10 cellular contexts compared by ENCODE assay signal in genomic region chr14:91755560-91755959, GRCh38. TPM values are rescaled to one million over a fixed set of nuclear protein-coding genes. Genes with fewer than 3 reads are reported as not detected.
DNase-seq lines count a peak whose midpoint lies in the region; ATAC-seq and TF ChIP-seq lines count a peak whose summit lies in the region.
"Had no signal": no experiment of that assay in that cellular context is flagged by ENCODE, and none has a peak within 500 bp of the region (broad histone marks: within the 10 kb centered on the region; RNA-seq: fewer than 3 reads in every experiment).

No MANE protein-coding gene starts in this region.

- H3K9me2 ChIP-seq in HCT116 (ENCODE audit: insufficient read depth), result no peaks in the 10 kb centered on the region

- H3K4me2 ChIP-seq in HCT116 (ENCODE audit: low read length), result peak overlapping the region; percentile 24

- ATAC-seq in HCT116 (peak; percentile 38; the same call in 1 of the 2 replicates), HG02884 (IDR thresholded peaks at IDR 0.05; ENCODE audit: unreplicated experiment) (no peak), GM18520 (IDR thresholded peaks at IDR 0.05; ENCODE audit: unreplicated experiment) (no peak), GM21423 (IDR thresholded peaks at IDR 0.05; ENCODE audit: unreplicated experiment) (no peak)

- H3K4me3 ChIP-seq in HCT116 (replicated peaks in 1 of 2; ENCODE audit: low read depth in 1 of 2, low read length in 2 of 2) (no peak overlapping the region), adipocyte (ENCODE audit: low read length) (no peak overlapping the region), fibroblast of villous mesenchyme (ENCODE audit: low read depth, low read length) (no peak overlapping the region)

- no peaks in the 10 kb centered on the region for H3K9me3 ChIP-seq in HCT116 (ENCODE audit: control insufficient read depth in 1 of 2, insufficient read depth in 1 of 2, low read depth in 1 of 2, low read length in 2 of 2)
- H3K9me3 ChIP-seq in adipocyte (ENCODE audit: control insufficient read depth, low read length), result no peaks in the 10 kb centered on the region

- no peak overlapping the region for H3K9ac ChIP-seq in HCT116 (ENCODE audit: low read length)
- no peak overlapping the region for H3K9ac ChIP-seq in adipocyte (ENCODE audit: low read length)

- no TSS peak for BruUV-seq in HCT116 (replicated peaks; lab: Mats Ljungman, UMichigan)

- no peaks in the 10 kb centered on the region for H3K79me2 ChIP-seq in HCT116 (ENCODE audit: insufficient read depth, low read length)

- no peak for TF ChIP-seq POLR2A in HCT116 (IDR thresholded peaks at IDR 0.05; ENCODE audit: borderline replicate concordance, extremely low read depth, insufficient read depth, insufficient read length)

- CTCF ChIA-PET in HCT116 (lab: Charles Lee), result no interaction called here

- POLR2A ChIA-PET in HCT116 (lab: Charles Lee), result interaction anchor here (0.5 kb wide), 1 partner anchor 98 kb away, joined by 3 read pairs; no protein-coding TSS in a partner anchor

- RAD21 ChIA-PET in HCT116 (lab: Charles Lee; ENCODE audit: low non-redundant PET in 1 of 2, low total read pairs in 2 of 2, uncharacterized antibody in 2 of 2, unreplicated experiment in 2 of 2), result no interaction called here

- TF ChIP-seq CTCF in HCT116 (IDR thresholded peaks at IDR 0.05 in 2 of 3, conservative IDR thresholded peaks at IDR 0.05 in 1 of 3; ENCODE audit: borderline replicate concordance in 1 of 3, insufficient read depth in 1 of 3, low read depth in 2 of 3, low read length in 2 of 3) (no peak), fibroblast of villous mesenchyme (IDR thresholded peaks at IDR 0.05; ENCODE audit: insufficient read depth, low read depth, low read length) (no peak)

- H2AFZ ChIP-seq in HCT116 (ENCODE audit: low read depth, low read length, poor library complexity, severe bottlenecking), result no peak overlapping the region

- H3K4me1 ChIP-seq in HCT116 (ENCODE audit: control insufficient read depth in 1 of 2, insufficient read depth in 2 of 2, low read length in 2 of 2) (peaks cover 0 to 30% of the 10 kb centered on the region in 2 experiments; a peak in 3 of 4 replicates), adipocyte (ENCODE audit: control insufficient read depth, insufficient read depth, low read length) (peaks cover 18% of the 10 kb centered on the region)

- H3K27me3 ChIP-seq in HCT116 (ENCODE audit: insufficient read depth, low read length) (no peaks in the 10 kb centered on the region), adipocyte (replicated peaks; ENCODE audit: control insufficient read depth, insufficient read depth, low read length) (no peaks in the 10 kb centered on the region)

- no peak overlapping the region for H3K27ac ChIP-seq in HCT116 (ENCODE audit: low read depth, low read length)

- no peaks in the 10 kb centered on the region for H3K36me3 ChIP-seq in HCT116 (ENCODE audit: control insufficient read depth in 1 of 2, insufficient read depth in 2 of 2, low read length in 2 of 2)
- no peaks in the 10 kb centered on the region for H3K36me3 ChIP-seq in adipocyte (ENCODE audit: control insufficient read depth, insufficient read depth, low read length, severe bottlenecking)

- DNase-seq in HCT116 (ENCODE audit: low read depth, low spot score) (peak; percentile 2), adipocyte (ENCODE audit: low read depth) (peak; percentile 24), fibroblast of villous mesenchyme (ENCODE audit: low read depth) (peak; percentile 35), renal cortical epithelial cell (ENCODE audit: low read depth) (peak; percentile 93), UCSD-AML1 (lab: John Stamatoyannopoulos, UW; ENCODE audit: unreplicated experiment) (no peak)
- DNase-seq: SHP77 treated with DMSO at 0.1 percent for 48 hours had no signal

- no peak for TF ChIP-seq RAD21 in HCT116 (IDR thresholded peaks at IDR 0.05; ENCODE audit: low read depth)

- H4K20me1 ChIP-seq in HCT116 (ENCODE audit: insufficient read depth), result no peaks in the 10 kb centered on the region

- intact Hi-C loops in HCT116 (cut with micrococcal nuclease), result no loop called here

TF ChIP-seq in HCT116, 20 proteins besides CTCF, POLR2A, EP300 and RAD21:
- TF ChIP-seq ZBTB33 (IDR thresholded peaks at IDR 0.05; ENCODE audit: extremely low read depth, insufficient replicate concordance, low read length), result no peak
- TF ChIP-seq EZH2phosphoT487 (IDR thresholded peaks at IDR 0.05; ENCODE audit: borderline replicate concordance), result no peak
- TF ChIP-seq SIN3A (IDR thresholded peaks at IDR 0.05; ENCODE audit: low read depth), result no peak
- peak; percentile 94 for TF ChIP-seq CEBPB (IDR thresholded peaks at IDR 0.05; ENCODE audit: low read depth)
- TF ChIP-seq CBX3 (IDR thresholded peaks at IDR 0.05; ENCODE audit: low read depth), result 0 out of 2 replicates have a peak, but pooled peaks have one; percentile 21
- no peak for TF ChIP-seq SRF (IDR thresholded peaks at IDR 0.05; ENCODE audit: low read depth)
- no peak for TF ChIP-seq REST (IDR thresholded peaks at IDR 0.05; ENCODE audit: low read depth)
- peak; percentile 24; the same call in 1 of the 2 replicates for TF ChIP-seq SP1 (IDR thresholded peaks at IDR 0.05; ENCODE audit: low read depth)
- peak; percentile 19; the same call in 1 of the 2 replicates for TF ChIP-seq JUND (IDR thresholded peaks at IDR 0.05)

RNA-seq across cellular contexts. Expression of gene CATSPERB, which starts 23.7 kb away (rescaled TPM):
- total RNA-seq in HCT116 (2021; ENCODE audit: unreplicated experiment) (0.74 TPM), fibroblast of villous mesenchyme (under 0.01 TPM in 1 of 2 replicates, not detected in the other), renal cortical epithelial cell (0.17 and 0.60 TPM in 2 replicates)
- polyA plus RNA-seq in HCT116 (2012), result 0.11 and 0.22 TPM in 2 replicates
- total RNA-seq: glomerular endothelial cell had no signal
